Comparison of ENCODE assay signal across 33 cellular contexts in genomic region chr1:178495741-178496409, GRCh38. TPM values are rescaled to one million over a fixed set of nuclear protein-coding genes. Genes with fewer than 3 reads are reported as not detected.
"Had no signal": no experiment of that assay in that cellular context is flagged by ENCODE, and none has a peak within 500 bp of the region (broad histone marks: within the 10 kb centered on the region; RNA-seq: fewer than 3 reads in every experiment).

No MANE protein-coding gene starts in this region.

- H3K36me3 Mint-ChIP-seq: activated naive CD8-positive, alpha-beta T cell had no signal

- H3K27ac ChIP-seq: colonic mucosa, gastrocnemius medialis, hepatocyte, thoracic aorta, uterus had no signal

- H3K4me3 Mint-ChIP-seq: activated B cell treated with CpG ODN at 0.5 μM for 24 hours; activated CD8-positive, alpha-beta T cell treated with anti-CD3 and anti-CD28 coated beads for 36 hours; activated naive CD8-positive, alpha-beta T cell; activated T-cell treated with anti-CD3 and anti-CD28 coated beads, Interleukin-2, amount 50 U/mL, for 4 hours had no signal

- H3K9me3 ChIP-seq: colonic mucosa, gastrocnemius medialis, thoracic aorta, uterus had no signal

- H3K4me1 Mint-ChIP-seq: activated B cell treated with CpG ODN at 0.5 μM for 24 hours had no signal

- DNase-seq: activated B cell treated with CpG ODN at 0.5 μM for 24 hours; activated CD4-positive, alpha-beta T cell treated with anti-CD3 and anti-CD28 coated beads, Interleukin-2, amount 50 U/mL, for 1 hour; activated CD8-positive, alpha-beta T cell treated with anti-CD3 and anti-CD28 coated beads for 36 hours; activated naive CD4-positive, alpha-beta T cell treated with Interleukin-2 at 50 U/mL for 16 hours; activated T-cell treated with anti-CD3 and anti-CD28 coated beads, Interleukin-2, amount 50 U/mL, for 4 hours; anterior cingulate cortex; colonic mucosa; effector memory CD4-positive, alpha-beta T cell; erythroblast; gastrocnemius medialis; glutamatergic neuron; islet precursor cell; left cardiac atrium; left ventricle myocardium superior; right cardiac atrium; stimulated activated CD4-positive, alpha-beta T cell treated with anti-CD3 and anti-CD28 coated beads, Interleukin-2, amount 100 ng/mL, for 48 hours; stimulated activated naive CD4-positive, alpha-beta T cell treated with Interleukin-2 at 50 U/mL for 16 hours; T-helper 2 cell; trophoblast cell; uterus had no signal

- H3K4me1 ChIP-seq: colonic mucosa, gastrocnemius medialis, uterus had no signal

- H3K79me2 ChIP-seq: hepatocyte had no signal

- ATAC-seq: activated CD8-positive, alpha-beta T cell treated with anti-CD3 and anti-CD28 coated beads for 36 hours; activated T-cell treated with anti-CD3 and anti-CD28 coated beads, Interleukin-2, amount 50 U/mL, for 4 hours; gastrocnemius medialis; left cardiac atrium had no signal

- H3K4me2 ChIP-seq: hepatocyte had no signal

- H3K27me3 Mint-ChIP-seq: activated B cell treated with CpG ODN at 0.5 μM for 24 hours; activated CD8-positive, alpha-beta T cell treated with anti-CD3 and anti-CD28 coated beads for 36 hours; activated naive CD8-positive, alpha-beta T cell had no signal

- H3K27ac Mint-ChIP-seq: activated B cell treated with CpG ODN at 0.5 μM for 24 hours; activated CD8-positive, alpha-beta T cell treated with anti-CD3 and anti-CD28 coated beads for 36 hours; activated naive CD8-positive, alpha-beta T cell; activated T-helper 2 cell treated with anti-CD3 and anti-CD28 coated beads, Interferon-gamma antibody, Interleukin-2, Interleukin-4, amounts not matched to agents 10 μg/mL and 5 μg/mL and 100 μg/mL, durations not matched to agents 14 hours and 24 hours and 36 hours had no signal

- H3K9me3 Mint-ChIP-seq: activated B cell treated with CpG ODN at 0.5 μM for 24 hours; activated CD8-positive, alpha-beta T cell treated with anti-CD3 and anti-CD28 coated beads for 36 hours; activated T-cell treated with anti-CD3 and anti-CD28 coated beads, Interleukin-2, amount 50 U/mL, for 4 hours; activated T-helper 2 cell treated with anti-CD3 and anti-CD28 coated beads, Interferon-gamma antibody, Interleukin-2, Interleukin-4, amounts not matched to agents 10 μg/mL and 5 μg/mL and 100 μg/mL, durations not matched to agents 14 hours and 24 hours and 36 hours had no signal

- H3K4me3 ChIP-seq: colonic mucosa, gastrocnemius medialis, hepatocyte, thoracic aorta, uterus had no signal

- H2AFZ ChIP-seq: hepatocyte had no signal

- H3K27me3 ChIP-seq: colonic mucosa, gastrocnemius medialis, hepatocyte, uterus had no signal

- H3K36me3 ChIP-seq: colonic mucosa, gastrocnemius medialis, thoracic aorta, uterus had no signal

RNA-seq across cellular contexts. Expression of gene CLEC20A, which starts 0.9 kb away (rescaled TPM):
- total RNA-seq: activated CD8-positive, alpha-beta T cell treated with anti-CD3 and anti-CD28 coated beads for 36 hours; activated T-cell treated with anti-CD3 and anti-CD28 coated beads, Interleukin-2, amount 50 U/mL, for 4 hours; activated T-helper 2 cell treated with anti-CD3 and anti-CD28 coated beads, Interferon-gamma antibody, Interleukin-2, Interleukin-4, amounts not matched to agents 10 μg/mL and 5 μg/mL and 100 μg/mL, durations not matched to agents 14 hours and 24 hours and 36 hours; bronchial epithelial cell; colonic mucosa; dermis microvascular lymphatic vessel endothelial cell; gastrocnemius medialis; hepatocyte; left cardiac atrium; left ventricle myocardium superior; lung microvascular endothelial cell; pulmonary artery endothelial cell; skeletal muscle tissue; subcutaneous adipose tissue; uterus had no signal
- polyA plus RNA-seq: adipose tissue, hepatocyte had no signal

RNA-seq across cellular contexts. Expression of gene TEX35, which starts 17.0 kb away (rescaled TPM):
- total RNA-seq: activated B cell treated with CpG ODN at 0.5 μM for 24 hours; activated CD8-positive, alpha-beta T cell treated with anti-CD3 and anti-CD28 coated beads for 36 hours; activated T-cell treated with anti-CD3 and anti-CD28 coated beads, Interleukin-2, amount 50 U/mL, for 4 hours; activated T-helper 2 cell treated with anti-CD3 and anti-CD28 coated beads, Interferon-gamma antibody, Interleukin-2, Interleukin-4, amounts not matched to agents 10 μg/mL and 5 μg/mL and 100 μg/mL, durations not matched to agents 14 hours and 24 hours and 36 hours; bronchial epithelial cell; colonic mucosa; dermis microvascular lymphatic vessel endothelial cell; gastrocnemius medialis; hepatocyte; left cardiac atrium; left ventricle myocardium superior; lung microvascular endothelial cell; mucosa of gallbladder; pulmonary artery endothelial cell; skeletal muscle tissue; subcutaneous adipose tissue; thoracic aorta; uterus had no signal
- polyA plus RNA-seq: hepatocyte, neural cell had no signal
